ENCODE assay signal across 19 cellular contexts in genomic region chr1:17498214-17498613, GRCh38. TPM values are rescaled to one million over a fixed set of nuclear protein-coding genes. Genes with fewer than 3 reads are reported as not detected.
DNase-seq lines count a peak whose midpoint lies in the region; FAIRE-seq and TF ChIP-seq lines count a peak whose summit lies in the region.
"Had no signal": no experiment of that assay in that cellular context is flagged by ENCODE, and none has a peak within 500 bp of the region (broad histone marks: within the 10 kb centered on the region; RNA-seq: fewer than 3 reads in every experiment).

No MANE protein-coding gene starts in this region.

- no peak for TF ChIP-seq CTCF in fibroblast of villous mesenchyme (IDR thresholded peaks at IDR 0.05; ENCODE audit: insufficient read depth, low read depth, low read length)
- TF ChIP-seq CTCF in progenitor cell of endocrine pancreas (IDR thresholded peaks at IDR 0.05; ENCODE audit: unreplicated experiment), result no peak

- H3K9me3 Mint-ChIP-seq in progenitor cell of endocrine pancreas (ENCODE audit: low read depth), result peaks cover 15% of the 10 kb centered on the region
- H3K9me3 Mint-ChIP-seq: HFFc6 had no signal

- H3K4me3 ChIP-seq in fibroblast of villous mesenchyme (ENCODE audit: low read depth, low read length) (no peak overlapping the region), small intestine (ENCODE audit: low read depth in 1 of 2, low read length in 2 of 2) (no peak overlapping the region), mesenchymal stem cell (ENCODE audit: insufficient read depth in 1 of 2, low read depth in 1 of 2, low read length in 2 of 2) (no peak overlapping the region)
- H3K4me3 ChIP-seq: PC-9 had no signal

- H3K36me3 Mint-ChIP-seq in progenitor cell of endocrine pancreas (ENCODE audit: insufficient read depth), result no peaks in the 10 kb centered on the region
- H3K36me3 Mint-ChIP-seq: CD4-positive, alpha-beta memory T cell had no signal

- DNase-seq in DMS53 (lab: John Stamatoyannopoulos, UW), result peak; percentile 33
- DNase-seq in DMS53 treated with DMSO at 0.1 percent for 48 hours (lab: John Stamatoyannopoulos, UW; ENCODE audit: unreplicated experiment), result no peak
- peak; percentile 35 for DNase-seq in NCI-H748 (lab: John Stamatoyannopoulos, UW; ENCODE audit: unreplicated experiment)
- peak; percentile 35 for DNase-seq in fibroblast of villous mesenchyme (ENCODE audit: low read depth)
- peak; percentile 95 for DNase-seq in small intestine
- DNase-seq in mesenchymal stem cell, result no peak
- no peak for DNase-seq in NCI-H1436 (lab: John Stamatoyannopoulos, UW)
- no peak for DNase-seq in progenitor cell of endocrine pancreas (ENCODE audit: low spot score, unreplicated experiment)
- DNase-seq: CD4-positive, alpha-beta memory T cell; HFFc6; MM.1S; NCI-H1092 treated with DMSO at 0.1 percent for 48 hours; NCI-H1930; Right ventricle myocardium superior; SK-N-SH had no signal

- H3K18ac ChIP-seq in mesenchymal stem cell (ENCODE audit: low read depth in 1 of 2, low read length in 2 of 2), result no peak overlapping the region

- no peak overlapping the region for H3K4me2 ChIP-seq in mesenchymal stem cell (ENCODE audit: low read length, poor library complexity, severe bottlenecking)
- H3K4me2 ChIP-seq: PC-9, SK-N-SH had no signal

- H3K27ac Mint-ChIP-seq in progenitor cell of endocrine pancreas, result no peak overlapping the region
- H3K27ac Mint-ChIP-seq: CD4-positive, alpha-beta memory T cell; HFFc6 had no signal

- no peak overlapping the region for H2BK5ac ChIP-seq in mesenchymal stem cell (ENCODE audit: low read depth, low read length, poor library complexity, severe bottlenecking)

- no peak overlapping the region for H2BK12ac ChIP-seq in mesenchymal stem cell (ENCODE audit: low read length in 2 of 2)

- H3K23ac ChIP-seq in mesenchymal stem cell (ENCODE audit: low read length in 2 of 2), result no peak overlapping the region

- no peak overlapping the region for H4K91ac ChIP-seq in mesenchymal stem cell (ENCODE audit: low read length)

- H3K27ac ChIP-seq in small intestine (ENCODE audit: low read depth in 1 of 2, low read length in 1 of 2) (peak overlapping the region in 1 of 2 donors; percentile 31), mesenchymal stem cell (ENCODE audit: low read length, poor library complexity, severe bottlenecking) (no peak overlapping the region)
- H3K27ac ChIP-seq: 22Rv1, PC-9 had no signal

- H3K4me3 Mint-ChIP-seq in progenitor cell of endocrine pancreas (ENCODE audit: low read depth), result no peak overlapping the region
- H3K4me3 Mint-ChIP-seq: CD4-positive, alpha-beta memory T cell; HFFc6 had no signal

- no peak overlapping the region for H3K14ac ChIP-seq in mesenchymal stem cell (ENCODE audit: low read length in 2 of 2)

- no peak overlapping the region for H4K8ac ChIP-seq in mesenchymal stem cell (ENCODE audit: low read length)

- H3K36me3 ChIP-seq in small intestine (ENCODE audit: control insufficient read depth in 2 of 2, insufficient read depth in 2 of 2, low read length in 2 of 2) (no peaks in the 10 kb centered on the region), mesenchymal stem cell (ENCODE audit: control insufficient read depth in 1 of 2, insufficient read depth in 2 of 2, low read depth in 1 of 2, low read length in 2 of 2) (no peaks in the 10 kb centered on the region)

- no peak for FAIRE-seq in small intestine (lab: Jason Lieb, UNC)
- FAIRE-seq: GM12892, H1 had no signal

- H2BK15ac ChIP-seq in mesenchymal stem cell (ENCODE audit: low read depth, poor library complexity, severe bottlenecking), result no peak overlapping the region

- H2BK120ac ChIP-seq in mesenchymal stem cell (ENCODE audit: low read depth, low read length), result no peak overlapping the region

- 7 to 34% (median 15%) methylated on average over 4 of the region's 4 CpGs for WGBS in small intestine, 3 donors
- 87% methylated on average over 4 of the region's 4 CpGs for WGBS in mesenchymal stem cell

- no peaks in the 10 kb centered on the region for H3K27me3 ChIP-seq in small intestine (ENCODE audit: control insufficient read depth in 2 of 2, insufficient read depth in 2 of 2, low read length in 2 of 2)
- H3K27me3 ChIP-seq in mesenchymal stem cell (ENCODE audit: control insufficient read depth in 1 of 2, insufficient read depth in 1 of 2, low read length in 2 of 2), result peaks cover 6% of the 10 kb centered on the region in 2 experiments

- H2AFZ ChIP-seq in mesenchymal stem cell (ENCODE audit: low read depth, low read length), result no peak overlapping the region
- H2AFZ ChIP-seq: PC-9 had no signal

- no peaks in the 10 kb centered on the region for H3K79me1 ChIP-seq in mesenchymal stem cell (replicated peaks; ENCODE audit: low read length, poor library complexity, severe bottlenecking)

- H2AK5ac ChIP-seq in mesenchymal stem cell (ENCODE audit: low read length, severe bottlenecking), result no peak overlapping the region

- H3K9me3 ChIP-seq in small intestine (ENCODE audit: control insufficient read depth, low read depth) (no peaks in the 10 kb centered on the region), mesenchymal stem cell (ENCODE audit: control insufficient read depth, low read length) (no peaks in the 10 kb centered on the region)
- H3K9me3 ChIP-seq: SK-N-SH had no signal

- H3K4me1 ChIP-seq in small intestine (ENCODE audit: control insufficient read depth in 2 of 2, insufficient read depth in 1 of 2, low read depth in 1 of 2, low read length in 1 of 2) (peaks cover 2 to 3% of the 10 kb centered on the region in 2 donors), mesenchymal stem cell (ENCODE audit: control insufficient read depth, insufficient read depth, low read depth, low read length) (peaks cover 2% of the 10 kb centered on the region)

- peaks cover 14% of the 10 kb centered on the region for H3K27me3 Mint-ChIP-seq in progenitor cell of endocrine pancreas

- H3K4me1 Mint-ChIP-seq in progenitor cell of endocrine pancreas (ENCODE audit: low read depth), result peaks cover 2% of the 10 kb centered on the region

- no peak overlapping the region for H3K9ac ChIP-seq in mesenchymal stem cell (ENCODE audit: low read length)
- H3K9ac ChIP-seq: SK-N-SH had no signal

- H3K4ac ChIP-seq in mesenchymal stem cell (ENCODE audit: low read depth in 1 of 2, low read length in 2 of 2), result no peak overlapping the region

RNA-seq across cellular contexts. Expression of gene ARHGEF10L, which starts 41.3 kb away (rescaled TPM):
- total RNA-seq in fibroblast of villous mesenchyme, result 16.8 and 18.7 TPM in 2 replicates
- polyA plus RNA-seq in small intestine, result 10 to 100 TPM in 1 of 3 donors, 1 to 10 TPM in 2; 5.6 to 62.1 (median 7.8) TPM
- polyA plus RNA-seq in mesenchymal stem cell (2013, experiment 1 of 2), result 6.9 TPM
- polyA plus RNA-seq in mesenchymal stem cell (2013, experiment 2 of 2), result 7.2 TPM
- 28.0 and 31.3 TPM in 2 replicates for total RNA-seq in progenitor cell of endocrine pancreas
- polyA plus RNA-seq: CD4-positive, alpha-beta memory T cell had no signal

RNA-seq across cellular contexts. Expression of gene RCC2, which starts 58.7 kb away (rescaled TPM):
- total RNA-seq in fibroblast of villous mesenchyme (59.9 and 74.7 TPM in 2 replicates), progenitor cell of endocrine pancreas (193 and 196 TPM in 2 replicates)
- polyA plus RNA-seq in small intestine, result 10 to 100 TPM; 11.2 to 65.6 (median 12.7) TPM
- 40.7 TPM for polyA plus RNA-seq in mesenchymal stem cell (2013, experiment 1 of 2)
- polyA plus RNA-seq in mesenchymal stem cell (2013, experiment 2 of 2), result 39.8 TPM

Comparison
In these comparisons a context has a peak if more than half of its experiments do, and no peak if none do; other contexts are left out.
1. DNase-seq: peak in DMS53 (single experiment), NCI-H748 (single experiment), fibroblast of villous mesenchyme (single experiment) and small intestine (single experiment); none in DMS53 treated with DMSO at 0.1 percent for 48 hours (single experiment), mesenchymal stem cell (single experiment), NCI-H1436 (single experiment) and progenitor cell of endocrine pancreas (single experiment).